Comparison of ENCODE assay signal across 18 cellular contexts in genomic region chr4:139457318-139457717, GRCh38. TPM values are rescaled to one million over a fixed set of nuclear protein-coding genes. Genes with fewer than 3 reads are reported as not detected.
A peak's percentile ranks its signal among the peaks of the same experiment; 100 is the strongest.
DNase-seq lines count a peak whose midpoint lies in the region; ATAC-seq, FAIRE-seq and TF ChIP-seq lines count a peak whose summit lies in the region.
"Had no signal": no experiment of that assay in that cellular context is flagged by ENCODE, and none has a peak within 500 bp of the region (broad histone marks: within the 10 kb centered on the region; RNA-seq: fewer than 3 reads in every experiment).

No MANE protein-coding gene starts in this region.

- SMC1A ChIA-PET in GM12878 (lab: Charles Lee; ENCODE audit: uncharacterized antibody, unreplicated experiment) = interaction anchor here (0.5 to 1.2 kb wide), 5 partner anchors 8 to 29 kb away, joined by 3 to 4 read pairs (median 3); no protein-coding TSS in a partner anchor

- no TSS peak for BruUV-seq in MCF 10A (replicated peaks; lab: Mats Ljungman, UMichigan)
- BruUV-seq in mammary epithelial cell (replicated peaks; lab: Mats Ljungman, UMichigan) = no TSS peak
- BruUV-seq in GM12878 (replicated peaks; lab: Mats Ljungman, UMichigan) = no TSS peak

- ATAC-seq in GM12878 (no peak), upper lobe of right lung (no peak)
- ATAC-seq in activated T-cell treated with anti-CD3 and anti-CD28 coated beads, Interleukin-2, amount 50 U/mL, for 4 hours = no peak
- ATAC-seq: left cardiac atrium had no signal

- peaks cover 7% of the 10 kb centered on the region for H3K36me3 Mint-ChIP-seq in MCF 10A (ENCODE audit: insufficient read depth, unreplicated experiment)
- H3K36me3 Mint-ChIP-seq in activated T-cell treated with anti-CD3 and anti-CD28 coated beads, Interleukin-2, amount 50 U/mL, for 4 hours (ENCODE audit: insufficient read depth) = peaks cover 12% of the 10 kb centered on the region

- H2AFZ ChIP-seq in mammary epithelial cell (ENCODE audit: low read depth, low read length) (no peak overlapping the region), GM12878 (ENCODE audit: control insufficient read depth, low read depth, low read length) (no peak overlapping the region)

- H4K20me1 ChIP-seq in mammary epithelial cell (ENCODE audit: insufficient read depth, low read length) (no peaks in the 10 kb centered on the region), GM12878 (ENCODE audit: control insufficient read depth, insufficient read depth) (no peaks in the 10 kb centered on the region)

- FAIRE-seq in GM12878 (lab: Jason Lieb, UNC) (no peak), HTR-8/SVneo (lab: Jason Lieb, UNC) (no peak)
- FAIRE-seq: D721Med, TTC549 had no signal

- H3K27me3 ChIP-seq in mammary epithelial cell (ENCODE audit: insufficient read depth, low read length) (no peaks in the 10 kb centered on the region), GM12878 (replicated peaks in 1 of 2; ENCODE audit: control insufficient read depth in 2 of 2, insufficient read depth in 2 of 2, low read length in 1 of 2) (no peaks in the 10 kb centered on the region), liver (ENCODE audit: control insufficient read depth in 4 of 4, insufficient read depth in 4 of 4, low read length in 3 of 4) (no peaks in the 10 kb centered on the region), upper lobe of right lung (no peaks in the 10 kb centered on the region)
- H3K27me3 ChIP-seq: tibial nerve had no signal

- H3K27ac ChIP-seq in mammary epithelial cell (ENCODE audit: insufficient read depth, low read depth, low read length) (no peak overlapping the region), GM12878 (ENCODE audit: control insufficient read depth, insufficient read depth) (no peak overlapping the region), liver (ENCODE audit: low read depth in 1 of 2, low read length in 2 of 2) (peak overlapping the region; percentile 97), upper lobe of right lung (no peak overlapping the region)

- H3K36me3 ChIP-seq in mammary epithelial cell (ENCODE audit: insufficient read depth, low read length) = no peaks in the 10 kb centered on the region
- H3K36me3 ChIP-seq in GM12878 (ENCODE audit: control insufficient read depth in 2 of 2, insufficient read depth in 2 of 2, low read length in 1 of 2) = 0 out of 4 replicates have a peak, but pooled peaks cover 0 to 3% of the 10 kb centered on the region in 2 experiments
- H3K36me3 ChIP-seq in liver (ENCODE audit: control insufficient read depth in 4 of 4, insufficient read depth in 3 of 4, low read depth in 1 of 4, low read length in 3 of 4) = peaks cover 0 to 3% (median under 1%) of the 10 kb centered on the region in 4 donors
- H3K36me3 ChIP-seq in upper lobe of right lung = no peaks in the 10 kb centered on the region
- H3K36me3 ChIP-seq: tibial nerve had no signal

- no peak overlapping the region for H3K27ac Mint-ChIP-seq in MCF 10A (ENCODE audit: low read depth, unreplicated experiment)
- H3K27ac Mint-ChIP-seq: activated T-helper 1 cell treated with anti-CD3 and anti-CD28 coated beads, Interleukin-12 subunit alpha, Interleukin-12 subunit beta, Interleukin-2, Interleukin-4 antibody, amounts not matched to agents 30 ng/mL and 10 ng/mL and 1 ng/mL, durations not matched to agents 14 hours and 24 hours and 36 hours had no signal

- TF ChIP-seq EP300 in GM12878 (IDR thresholded peaks at IDR 0.05; ENCODE audit: borderline replicate concordance in 1 of 2, control insufficient read depth in 1 of 2, low read depth in 2 of 2, low read length in 2 of 2) = no peak

- in situ Hi-C loops in mammary epithelial cell (cut with MboI; ENCODE audit: low sequenced_read_pairs in 2 of 2) = no loop called here
- in situ Hi-C loops in GM12878 (cut with MboI) = no loop called here

- no peaks in the 10 kb centered on the region for H3K9me3 ChIP-seq in mammary epithelial cell (replicated peaks; ENCODE audit: insufficient read depth, low read length)
- H3K9me3 ChIP-seq in GM12878 (replicated peaks; ENCODE audit: control insufficient read depth, insufficient read depth, low read length) = no peaks in the 10 kb centered on the region; the same call in 2 of the 3 replicates
- H3K9me3 ChIP-seq in liver (ENCODE audit: control insufficient read depth in 4 of 4, low read length in 3 of 4) = no peaks in the 10 kb centered on the region
- H3K9me3 ChIP-seq in upper lobe of right lung = no peaks in the 10 kb centered on the region
- H3K9me3 ChIP-seq: tibial nerve had no signal

- H3K4me1 Mint-ChIP-seq in MCF 10A (ENCODE audit: insufficient read depth, unreplicated experiment) = peaks cover 59% of the 10 kb centered on the region
- peaks cover 67% of the 10 kb centered on the region for H3K4me1 Mint-ChIP-seq in activated T-cell treated with anti-CD3 and anti-CD28 coated beads, Interleukin-2, amount 50 U/mL, for 4 hours (ENCODE audit: low read depth)

- H3K4me3 Mint-ChIP-seq in MCF 10A (ENCODE audit: unreplicated experiment) = peak overlapping the region; percentile 17
- H3K4me3 Mint-ChIP-seq in activated T-cell treated with anti-CD3 and anti-CD28 coated beads, Interleukin-2, amount 50 U/mL, for 4 hours = no peak overlapping the region
- H3K4me3 Mint-ChIP-seq: activated T-helper 1 cell treated with anti-CD3 and anti-CD28 coated beads, Interleukin-12 subunit alpha, Interleukin-12 subunit beta, Interleukin-2, Interleukin-4 antibody, amounts not matched to agents 30 ng/mL and 10 ng/mL and 1 ng/mL, durations not matched to agents 14 hours and 24 hours and 36 hours had no signal

- dilution Hi-C loops in mammary epithelial cell (cut with HindIII; ENCODE audit: low sequenced_read_pairs) = no loop called here

- CTCF ChIA-PET in MCF 10A (lab: Yijun Ruan, JAX) (interaction anchor here (1.2 to 1.4 kb wide), 3 partner anchors 40 to 73 kb away, joined by 3 to 5 read pairs (median 4); no protein-coding TSS in a partner anchor), mammary epithelial cell (lab: Charles Lee; ENCODE audit: low non-redundant PET) (interaction anchor here (0.6 to 0.8 kb wide), 2 partner anchors 8 to 44 kb away, joined by 4 to 10 read pairs; no protein-coding TSS in a partner anchor), GM12878 (lab: Yijun Ruan, JAX) (interaction anchor here (0.7 to 3.6 kb wide), 4 partner anchors 53 to 313 kb away, joined by 3 to 20 read pairs (median 4); no protein-coding TSS in a partner anchor)

- no peaks in the 10 kb centered on the region for H3K27me3 Mint-ChIP-seq in MCF 10A (ENCODE audit: insufficient read depth, unreplicated experiment)
- H3K27me3 Mint-ChIP-seq in activated T-cell treated with anti-CD3 and anti-CD28 coated beads, Interleukin-2, amount 50 U/mL, for 4 hours (ENCODE audit: low read depth) = no peaks in the 10 kb centered on the region

- no peak for DNase-seq in MCF 10A (ENCODE audit: unreplicated experiment)
- DNase-seq in mammary epithelial cell = no peak
- DNase-seq in GM12878 (ENCODE audit: low read depth, low spot score) = no peak
- no peak for DNase-seq in upper lobe of right lung
- no peak for DNase-seq in HTR-8/SVneo (ENCODE audit: insufficient read length, low spot score)
- no peak for DNase-seq in DMS 273 (lab: John Stamatoyannopoulos, UW; ENCODE audit: unreplicated experiment)
- DNase-seq in activated T-cell treated with anti-CD3 and anti-CD28 coated beads, Interleukin-2, amount 50 U/mL, for 4 hours = no peak
- DNase-seq: activated CD4-positive, alpha-beta T cell treated with anti-CD3 and anti-CD28 coated beads, Interleukin-2, amount 50 U/mL, for 4 hours; cortex of kidney; left cardiac atrium; MM.1S; NCI-H2029 treated with DMSO at 0.1 percent for 48 hours; stimulated activated CD4-positive, alpha-beta T cell treated with anti-CD3 and anti-CD28 coated beads, Interleukin-2, amount 100 ng/mL, for 48 hours had no signal

- RAD21 ChIA-PET in GM12878 (lab: Charles Lee; ENCODE audit: unreplicated experiment) = interaction anchor here (0.5 to 0.7 kb wide), 2 partner anchors 14 to 15 kb away, joined by 3 read pairs; no protein-coding TSS in a partner anchor

- POLR2A ChIA-PET in MCF 10A (lab: Yijun Ruan, JAX) (interaction anchor here (0.6 to 7.7 kb wide), 7 partner anchors 9 to 971 kb away, joined by 3 to 70 read pairs (median 3); partner anchors contain the start of gene SETD7), GM12878 (lab: Charles Lee) (interaction anchor here (0.5 to 1.3 kb wide), 2 partner anchors 8 to 249 kb away, joined by 3 to 5 read pairs; no protein-coding TSS in a partner anchor)

- peaks cover 21% of the 10 kb centered on the region for H3K4me1 ChIP-seq in mammary epithelial cell (ENCODE audit: insufficient read depth, low read length)
- peaks cover 7% of the 10 kb centered on the region for H3K4me1 ChIP-seq in GM12878 (ENCODE audit: control insufficient read depth, insufficient read depth, low read length)
- H3K4me1 ChIP-seq in liver (ENCODE audit: control insufficient read depth in 4 of 4, insufficient read depth in 4 of 4, low read length in 3 of 4) = peaks cover 4 to 49% (median 24%) of the 10 kb centered on the region in 4 donors
- H3K4me1 ChIP-seq in upper lobe of right lung = peaks cover 44% of the 10 kb centered on the region

- H3K79me2 ChIP-seq in mammary epithelial cell (ENCODE audit: insufficient read depth, low read length) (peaks cover 76% of the 10 kb centered on the region), GM12878 (ENCODE audit: control insufficient read depth, insufficient read depth, low read length) (peaks cover 56% of the 10 kb centered on the region)

- no peaks in the 10 kb centered on the region for H3K9me3 Mint-ChIP-seq in MCF 10A (ENCODE audit: unreplicated experiment)
- no peaks in the 10 kb centered on the region for H3K9me3 Mint-ChIP-seq in activated T-cell treated with anti-CD3 and anti-CD28 coated beads, Interleukin-2, amount 50 U/mL, for 4 hours
- H3K9me3 Mint-ChIP-seq: activated T-helper 1 cell treated with anti-CD3 and anti-CD28 coated beads, Interleukin-12 subunit alpha, Interleukin-12 subunit beta, Interleukin-2, Interleukin-4 antibody, amounts not matched to agents 30 ng/mL and 10 ng/mL and 1 ng/mL, durations not matched to agents 14 hours and 24 hours and 36 hours had no signal

- no peak for TF ChIP-seq RAD21 in GM12878 (IDR thresholded peaks at IDR 0.05; ENCODE audit: insufficient read depth, low read depth, low read length)
- TF ChIP-seq RAD21 in liver (IDR thresholded peaks at IDR 0.05) = peak; percentile 69 to 71

- H3K4me3 ChIP-seq in mammary epithelial cell (replicated peaks in 1 of 3; ENCODE audit: insufficient read depth in 1 of 3, low read depth in 2 of 3, low read length in 3 of 3) (no peak overlapping the region), GM12878 (no peak overlapping the region), liver (ENCODE audit: low read depth in 1 of 3, low read length in 3 of 3) (peak overlapping the region in 2 of 3 donors; percentile 14 to 92), upper lobe of right lung (peak overlapping the region; percentile 9)
- H3K4me3 ChIP-seq: tibial nerve had no signal

- H3K9ac ChIP-seq in mammary epithelial cell (ENCODE audit: insufficient read depth, low read length) (no peak overlapping the region), GM12878 (ENCODE audit: control insufficient read depth, insufficient read depth, low read length) (no peak overlapping the region), liver (ENCODE audit: low read depth in 1 of 2, low read length in 2 of 2) (peak overlapping the region; percentile 86 to 94)

- TF ChIP-seq POLR2A in GM12878 (IDR thresholded peaks at IDR 0.05; ENCODE audit: low read depth, low read length) = no peak

- WGBS in mammary epithelial cell (ENCODE audit: low coverage, missing lambda C conversion rate) = 79% methylated on average over 4 of the region's 4 CpGs
- 74% methylated on average over 4 of the region's 4 CpGs for WGBS in GM12878 (ENCODE audit: insufficient coverage, insufficient replicate concordance, low lambda C conversion rate, missing lambda C conversion rate)
- 31% methylated on average over 4 of the region's 4 CpGs for WGBS in liver

- H3K4me2 ChIP-seq in mammary epithelial cell (ENCODE audit: insufficient read depth, low read depth, low read length) (no peak overlapping the region), GM12878 (ENCODE audit: control insufficient read depth, insufficient read depth) (peak overlapping the region; percentile 51)

- intact Hi-C loops in MCF 10A (cut with micrococcal nuclease) (loop anchor here (10.0 kb wide), 1 partner anchor 97 kb away; the partner anchor contains the start of gene SETD7), mammary epithelial cell (cut with micrococcal nuclease) (no loop called here), GM12878 (cut with micrococcal nuclease; ENCODE audit: unreplicated experiment) (loop anchor here (5.0 to 10.0 kb wide), 2 partner anchors 153 to 440 kb away; partner anchors contain the start of genes NAA15, NDUFC1 and NOCT), upper lobe of right lung (cut with DNase I) (no loop called here)

- TF ChIP-seq CTCF in MCF 10A (IDR thresholded peaks at IDR 0.05; ENCODE audit: unreplicated experiment) (no peak), mammary epithelial cell (conservative IDR thresholded peaks at IDR 0.05 in 1 of 2, IDR thresholded peaks at IDR 0.05 in 1 of 2; ENCODE audit: extremely low read depth in 1 of 2, insufficient read depth in 1 of 2, low read depth in 1 of 2, low read length in 2 of 2) (no peak), GM12878 (IDR thresholded peaks at IDR 0.05 in 2 of 3, conservative IDR thresholded peaks at IDR 0.05 in 1 of 3; ENCODE audit: control insufficient read depth in 2 of 3, extremely low read depth in 1 of 3, insufficient read depth in 1 of 3, low read depth in 3 of 3, low read length in 3 of 3) (no peak), liver (IDR thresholded peaks at IDR 0.05; ENCODE audit: low read depth, low read length, missing input control) (no peak), upper lobe of right lung (IDR thresholded peaks at IDR 0.05) (no peak)

RNA-seq across cellular contexts. Expression of gene RAB33B, which starts 3.4 kb away (rescaled TPM):
- 6.3 and 6.4 TPM in 2 replicates for total RNA-seq in MCF 10A (2022)
- total RNA-seq in mammary epithelial cell = 10 to 100 TPM in 1 of 2 donors, 1 to 10 TPM in 1; 6.1 to 14.7 TPM
- polyA plus RNA-seq in mammary epithelial cell = 3.0 TPM
- polyA minus RNA-seq in mammary epithelial cell = 3.6 TPM
- 10.5 and 11.6 TPM in 2 replicates for total RNA-seq in GM12878 (2013; cell fraction: nucleolus; rRNA removed)
- 7.8 and 9.0 TPM in 2 replicates for total RNA-seq in GM12878 (2014; rRNA removed)
- total RNA-seq in GM12878 (2014; rRNA removed; fragmentation: Illumina TruSeq; extraction: Trizol) = 7.5 and 7.8 TPM in 2 replicates
- total RNA-seq in GM12878 (2021) = 6.0 and 6.1 TPM in 2 replicates
- 2.8 TPM for polyA plus RNA-seq in GM12878 (2011; ENCODE audit: low read depth)
- 8.5 and 12.6 TPM in 2 replicates for polyA plus RNA-seq in GM12878 (2011; rRNA removed)
- 4.9 and 5.7 TPM in 2 replicates for polyA plus RNA-seq in GM12878 (2011; cell fraction: cytosol; rRNA removed)
- 3.1 and 3.9 TPM in 2 replicates for polyA plus RNA-seq in GM12878 (2011; cell fraction: nucleus; rRNA removed)
- polyA plus RNA-seq in GM12878 (2012) = 4.5 and 5.2 TPM in 2 replicates
- polyA plus RNA-seq in GM12878 (2014; fragmentation: Illumina TruSeq; extraction: Trizol) = 5.9 and 6.2 TPM in 2 replicates
- polyA plus RNA-seq in GM12878 (2014; fragmentation: Nextera tagmentation; extraction: Ambion mirVana) = 10 to 100 TPM in 1 of 2 experiments, 1 to 10 TPM in 1; 3.2 to 10.7 TPM
- polyA plus RNA-seq in GM12878 (2014; rRNA removed) = 4.3 and 5.0 TPM in 2 replicates
- polyA plus RNA-seq in GM12878 (2016; fragmentation: Nextera tagmentation; extraction: Ambion mirVana) = 1 to 10 TPM; 7.2 to 7.9 TPM
- polyA minus RNA-seq in GM12878 (2011; rRNA and poly(A)+ RNA removed) = 10.2 and 11.6 TPM in 2 replicates
- polyA minus RNA-seq in GM12878 (2011; cell fraction: cytosol; rRNA and poly(A)+ RNA removed) = 4.9 and 5.7 TPM in 2 replicates
- 3.5 and 5.6 TPM in 2 replicates for polyA minus RNA-seq in GM12878 (2011; cell fraction: nucleus; rRNA and poly(A)+ RNA removed)
- total RNA-seq in liver = 10 to 100 TPM in 1 of 2 donors, 1 to 10 TPM in 1; 7.2 to 38.9 TPM
- polyA plus RNA-seq in liver = 1 to 10 TPM; 7.6 to 9.6 TPM
- 9.8 TPM for total RNA-seq in upper lobe of right lung
- 1 to 10 TPM; 5.1 to 5.6 (median 5.5) TPM for total RNA-seq in activated T-cell treated with anti-CD3 and anti-CD28 coated beads, Interleukin-2, amount 50 U/mL, for 4 hours

Comparison
In these comparisons a context has a peak if more than half of its experiments do, and no peak if none do; other contexts are left out.
1. intact Hi-C loops: an anchor here in MCF 10A (10.0 kb wide) and GM12878 (5.0 to 10.0 kb wide); none called in mammary epithelial cell and upper lobe of right lung.
2. H3K27ac ChIP-seq: peak in liver (2 of 2); none in mammary epithelial cell (single experiment), GM12878 (single experiment) and upper lobe of right lung (single experiment).
3. H3K4me3 ChIP-seq: peak in liver (2 of 3) and upper lobe of right lung (single experiment); none in mammary epithelial cell (0 of 3) and GM12878 (single experiment).
4. H3K9ac ChIP-seq: peak in liver (2 of 2); none in mammary epithelial cell (single experiment) and GM12878 (single experiment).